ENCODE assay signal across 16 cellular contexts in the genomic region with DNA sequence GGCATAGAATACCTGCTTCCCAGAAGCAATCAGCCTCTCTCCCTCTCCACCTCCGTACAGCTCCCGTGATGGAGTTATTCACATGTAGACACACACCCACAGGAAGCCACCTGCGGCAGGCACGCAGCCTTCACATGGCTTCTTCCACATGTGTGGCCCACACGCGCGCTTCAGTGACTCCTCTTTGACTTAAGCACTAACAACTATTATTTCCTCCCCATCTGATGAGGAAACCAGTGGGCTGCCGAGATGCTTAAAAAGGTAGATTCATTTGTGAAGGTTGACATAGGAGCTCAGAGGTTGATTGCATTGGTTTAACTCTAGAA.
"Had no signal": no experiment of that assay in that cellular context is flagged by ENCODE, and none has a peak within 500 bp of the region (broad histone marks: within the 10 kb centered on the region; RNA-seq: fewer than 3 reads in every experiment).

No MANE protein-coding gene starts in this region.

- H3K36me3 Mint-ChIP-seq: naive thymus-derived CD8-positive, alpha-beta T cell had no signal

- ATAC-seq: heart left ventricle; left lobe of liver; mucosa of descending colon; naive thymus-derived CD8-positive, alpha-beta T cell; right cardiac atrium had no signal

- H3K4me3 Mint-ChIP-seq: endodermal cell; naive thymus-derived CD8-positive, alpha-beta T cell had no signal

- H3K27ac Mint-ChIP-seq: endodermal cell; naive thymus-derived CD8-positive, alpha-beta T cell had no signal

- DNase-seq: colonic mucosa; effector CD4-positive, alpha-beta T cell; foreskin melanocyte; heart left ventricle; islet precursor cell; mammary epithelial cell; mucosa of descending colon; naive thymus-derived CD8-positive, alpha-beta T cell; ovary; right cardiac atrium; stimulated activated CD4-positive, alpha-beta T cell treated with anti-CD3 and anti-CD28 coated beads, Interleukin-2, amount 100 ng/mL, for 48 hours; stimulated activated naive CD4-positive, alpha-beta T cell treated with Interleukin-2 at 50 U/mL for 16 hours; trophoblast cell had no signal

- H3K4me3 ChIP-seq: colonic mucosa, heart left ventricle, mucosa of descending colon, ovary, smooth muscle cell had no signal

- H3K9me3 Mint-ChIP-seq: endodermal cell; naive thymus-derived CD8-positive, alpha-beta T cell had no signal

- H3K4me1 Mint-ChIP-seq: naive thymus-derived CD8-positive, alpha-beta T cell had no signal
